15 cellular contexts compared by ENCODE assay signal in the genomic region with DNA sequence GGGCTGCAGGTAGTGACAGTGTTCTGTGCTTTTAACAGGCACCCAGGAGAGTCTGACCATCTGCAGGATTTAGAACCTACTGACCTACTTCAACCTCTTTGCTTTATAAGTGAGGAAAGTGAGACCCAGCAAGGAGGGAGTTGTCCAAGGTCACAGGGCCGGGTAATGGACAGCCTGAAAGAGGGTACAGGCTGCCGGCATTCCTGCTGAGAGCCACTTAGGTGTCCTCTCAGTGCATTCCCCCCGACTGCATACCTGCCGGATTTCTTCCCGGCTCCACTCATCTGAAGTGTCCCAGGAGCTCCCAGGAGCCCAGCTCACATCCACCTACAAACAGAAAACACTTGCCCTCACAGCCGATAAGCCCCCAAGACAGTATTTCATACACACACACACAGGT. TPM values are rescaled to one million over a fixed set of nuclear protein-coding genes. Genes with fewer than 3 reads are reported as not detected.
"Had no signal": no experiment of that assay in that cellular context is flagged by ENCODE, and none has a peak within 500 bp of the region (broad histone marks: within the 10 kb centered on the region; RNA-seq: fewer than 3 reads in every experiment).

No MANE protein-coding gene starts in this region.

- H3K36me3 Mint-ChIP-seq: activated naive CD4-positive, alpha-beta T cell treated with anti-CD3 and anti-CD28 coated beads, Interleukin-2, amount 50 U/mL, for 24 hours; naive thymus-derived CD8-positive, alpha-beta T cell had no signal

- DNase-seq: activated effector memory CD4-positive, alpha-beta T cell treated with Interleukin-2 at 50 U/mL for 16 hours; activated T-cell treated with anti-CD3 and anti-CD28 coated beads, Interleukin-2, amount 50 U/mL, for 24 hours; body of pancreas; effector memory CD8-positive, alpha-beta T cell; naive thymus-derived CD8-positive, alpha-beta T cell; small intestine; transverse colon had no signal

- H3K9me3 ChIP-seq: body of pancreas, transverse colon had no signal

- H3K36me3 ChIP-seq: transverse colon had no signal

- H3K4me1 Mint-ChIP-seq: central memory CD8-positive, alpha-beta T cell had no signal

- H3K27ac ChIP-seq: body of pancreas had no signal

- H3K27ac Mint-ChIP-seq: activated naive CD4-positive, alpha-beta T cell treated with anti-CD3 and anti-CD28 coated beads, Interleukin-2, amount 50 U/mL, for 24 hours; activated T-cell treated with anti-CD3 and anti-CD28 coated beads, Interleukin-2, amount 50 U/mL, for 24 hours; dendritic cell treated with granulocyte-macrophage colony-stimulating factor and Interleukin-4, amounts not matched to agents 40 ng/mL and 50 ng/mL, for 4 days; effector memory CD8-positive, alpha-beta T cell; naive thymus-derived CD8-positive, alpha-beta T cell; T-helper 1 cell treated with Interleukin-12 subunit alpha and Interleukin-12 subunit beta and Interleukin-4 antibody, amounts not matched to agents 30 μg/mL and 1 μg/mL, for 36 hours had no signal

- H3K27me3 ChIP-seq: body of pancreas, transverse colon had no signal

- H3K4me3 ChIP-seq: body of pancreas, transverse colon had no signal

- ATAC-seq: body of pancreas; effector memory CD8-positive, alpha-beta T cell; naive thymus-derived CD8-positive, alpha-beta T cell had no signal

- H3K9me3 Mint-ChIP-seq: activated naive CD4-positive, alpha-beta T cell treated with anti-CD3 and anti-CD28 coated beads, Interleukin-2, amount 50 U/mL, for 24 hours; activated T-cell treated with anti-CD3 and anti-CD28 coated beads, Interleukin-2, amount 50 U/mL, for 24 hours; central memory CD8-positive, alpha-beta T cell; dendritic cell treated with granulocyte-macrophage colony-stimulating factor and Interleukin-4, amounts not matched to agents 40 ng/mL and 50 ng/mL, for 4 days; effector memory CD8-positive, alpha-beta T cell; T-helper 1 cell treated with Interleukin-12 subunit alpha and Interleukin-12 subunit beta and Interleukin-4 antibody, amounts not matched to agents 30 μg/mL and 1 μg/mL, for 36 hours had no signal

- H3K4me3 Mint-ChIP-seq: activated naive CD4-positive, alpha-beta T cell treated with anti-CD3 and anti-CD28 coated beads, Interleukin-2, amount 50 U/mL, for 24 hours; activated T-cell treated with anti-CD3 and anti-CD28 coated beads, Interleukin-2, amount 50 U/mL, for 24 hours; central memory CD8-positive, alpha-beta T cell; dendritic cell treated with granulocyte-macrophage colony-stimulating factor and Interleukin-4, amounts not matched to agents 40 ng/mL and 50 ng/mL, for 4 days; effector memory CD8-positive, alpha-beta T cell; naive thymus-derived CD8-positive, alpha-beta T cell; T-helper 1 cell treated with Interleukin-12 subunit alpha and Interleukin-12 subunit beta and Interleukin-4 antibody, amounts not matched to agents 30 μg/mL and 1 μg/mL, for 36 hours had no signal

RNA-seq across cellular contexts. Expression of a gene that starts 13.9 kb away (rescaled TPM):
- polyA plus RNA-seq: naive thymus-derived CD8-positive, alpha-beta T cell had no signal

RNA-seq across cellular contexts. Expression of a gene that starts 33.6 kb away (rescaled TPM):
- total RNA-seq: body of pancreas; kidney epithelial cell; lower leg skin; mononuclear cell; naive thymus-derived CD8-positive, alpha-beta T cell; renal cortical epithelial cell had no signal
- polyA plus RNA-seq: naive thymus-derived CD8-positive, alpha-beta T cell had no signal

RNA-seq across cellular contexts. Expression of a gene that starts 56.0 kb away (rescaled TPM):
- total RNA-seq: mononuclear cell; naive thymus-derived CD8-positive, alpha-beta T cell had no signal
- polyA plus RNA-seq: naive thymus-derived CD8-positive, alpha-beta T cell had no signal
